Comparison of ENCODE assay signal across 8 cellular contexts in the genomic region with DNA sequence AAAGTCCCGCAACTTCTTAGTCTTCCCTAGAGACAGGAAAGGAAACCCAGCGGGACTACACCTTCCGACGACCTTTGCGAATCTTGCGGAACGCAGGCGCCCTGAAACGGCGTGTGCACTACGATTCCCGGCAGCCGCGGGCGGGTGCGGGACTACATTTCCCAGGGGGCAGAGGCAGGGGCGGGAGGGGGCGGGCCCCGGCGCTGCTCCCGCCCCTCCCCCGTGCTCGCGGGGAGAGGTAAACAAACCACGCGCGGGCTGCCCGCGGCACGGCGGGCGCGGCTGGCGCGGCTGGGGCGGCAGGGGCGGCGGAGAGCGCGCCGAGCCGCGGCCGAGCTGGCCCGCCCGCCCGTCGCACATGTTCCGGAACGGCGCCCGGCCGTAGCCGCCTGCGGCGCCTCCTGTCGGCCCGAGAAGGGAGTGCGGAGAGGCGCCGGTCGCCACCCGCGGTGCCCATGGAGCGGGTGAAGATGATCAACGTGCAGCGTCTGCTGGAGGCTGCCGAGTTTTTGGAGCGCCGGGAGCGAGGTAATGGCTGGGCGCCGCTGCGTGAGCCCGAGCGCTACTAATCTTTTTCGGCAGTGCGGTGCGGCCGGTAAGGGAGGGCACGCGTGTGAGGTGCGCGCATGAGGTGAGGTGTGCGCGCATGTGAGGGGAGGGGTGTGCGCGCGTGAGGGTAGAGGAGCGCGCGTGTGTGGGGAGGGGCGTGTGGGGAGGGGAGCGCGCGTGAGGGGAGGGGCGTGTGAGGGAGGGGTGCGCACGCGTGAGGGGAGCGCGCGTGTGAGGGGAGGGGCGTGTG. TPM values are rescaled to one million over a fixed set of nuclear protein-coding genes. Genes with fewer than 3 reads are reported as not detected.
DNase-seq lines count a peak whose midpoint lies in the region; ATAC-seq and TF ChIP-seq lines count a peak whose summit lies in the region.

No MANE protein-coding gene starts in this region.

- no peak for TF ChIP-seq POLR2A in lower leg skin (IDR thresholded peaks at IDR 0.05)

- H3K4me1 Mint-ChIP-seq in CD14-positive monocyte, result peaks cover 41% of the 10 kb centered on the region

- TF ChIP-seq CTCF in CD14-positive monocyte (IDR thresholded peaks at IDR 0.05), result peak; percentile 57
- peak in 1 of 3 donors; percentile 39 for TF ChIP-seq CTCF in lower leg skin (IDR thresholded peaks at IDR 0.05)

- peak; percentile 83 for DNase-seq in CD14-positive monocyte (ENCODE audit: low spot score)
- peak; percentile 93 for DNase-seq in NCI-H69 (lab: John Stamatoyannopoulos, UW)
- peak; percentile 83 to 88 for DNase-seq in activated CD4-positive, alpha-beta T cell treated with anti-CD3 and anti-CD28 coated beads, Interleukin-2, amount 50 U/mL, for 48 hours
- DNase-seq in lower leg skin (ENCODE audit: low spot score in 2 of 2), result peak; percentile 88 to 97
- peak; percentile 89 for DNase-seq in stimulated activated CD4-positive, alpha-beta T cell treated with anti-CD3 and anti-CD28 coated beads, Interleukin-4, amount 100 ng/mL, for 24 hours

- peak overlapping the region; percentile 49 to 69 for H3K9ac ChIP-seq in duodenal mucosa (ENCODE audit: low read depth in 1 of 2, low read length in 2 of 2)

- peak overlapping the region; percentile 83 to 96 (median 91) for H3K27ac Mint-ChIP-seq in CD14-positive monocyte

- H3K27me3 Mint-ChIP-seq in CD14-positive monocyte (ENCODE audit: low read depth in 3 of 3), result no peaks in the 10 kb centered on the region

- peaks cover 14 to 27% of the 10 kb centered on the region in 2 donors for H3K36me3 Mint-ChIP-seq in CD14-positive monocyte

- H3K36me3 ChIP-seq in duodenal mucosa (ENCODE audit: control insufficient read depth in 1 of 2, insufficient read depth in 2 of 2, low read length in 2 of 2), result peaks cover 4 to 6% of the 10 kb centered on the region in 2 donors

- intact Hi-C loops in CD14-positive monocyte (cut with micrococcal nuclease) (loop anchor here (2.0 to 5.0 kb wide), 4 partner anchors 15 to 87 kb away; no protein-coding TSS in a partner anchor), lower leg skin (cut with DNase I; ENCODE audit: low total_unique reads) (no loop called here)

- no peaks in the 10 kb centered on the region for H3K9me3 ChIP-seq in duodenal mucosa (ENCODE audit: control insufficient read depth in 1 of 2, low read length in 2 of 2)

- H3K4me1 ChIP-seq in duodenal mucosa (ENCODE audit: control insufficient read depth in 1 of 2, insufficient read depth in 2 of 2, low read length in 2 of 2), result peaks cover 16 to 19% of the 10 kb centered on the region in 2 donors

- H3K9me3 Mint-ChIP-seq in CD14-positive monocyte, result peaks cover 0 to 2% (median 0%) of the 10 kb centered on the region in 7 donors

- peak overlapping the region; percentile 92 for H3K27ac ChIP-seq in duodenal mucosa (ENCODE audit: low read depth, low read length)

- H3K4me3 ChIP-seq in duodenal mucosa (ENCODE audit: low read depth in 1 of 2, low read length in 2 of 2), result peak overlapping the region; percentile 79 to 87
- H3K4me3 ChIP-seq in lower leg skin (ENCODE audit: low read depth, poor library complexity, severe bottlenecking), result peak overlapping the region; percentile 84

- ATAC-seq in GM19395 (IDR thresholded peaks at IDR 0.05; ENCODE audit: unreplicated experiment) (peak; percentile 82), HG03521 (IDR thresholded peaks at IDR 0.05; ENCODE audit: unreplicated experiment) (peak; percentile 72)

- peak overlapping the region; percentile 94 to 95 for H3K4me3 Mint-ChIP-seq in CD14-positive monocyte

- WGBS in lower leg skin, 2 donors, result 0 to 1% methylated on average over 12 to 74 of the region's 104 CpGs

- no peaks in the 10 kb centered on the region for H3K27me3 ChIP-seq in duodenal mucosa (ENCODE audit: control insufficient read depth in 1 of 2, insufficient read depth in 2 of 2, low read length in 2 of 2)

RNA-seq across cellular contexts. Expression of a gene that starts 18.6 kb away (rescaled TPM):
- 10 to 100 TPM; 21.6 to 25.7 TPM for polyA plus RNA-seq in CD14-positive monocyte
- total RNA-seq in lower leg skin, result 100 to 1,000 TPM in 2 of 4 donors, 10 to 100 TPM in 2; 83.9 to 112 (median 99.3) TPM

Comparison
In these comparisons a context has a peak if more than half of its experiments do, and no peak if none do; other contexts are left out.
1. Peak in every context shown above with its lines: DNase-seq, ATAC-seq, H3K4me3 ChIP-seq and H3K27ac ChIP-seq.